8 cellular contexts compared by ENCODE assay signal in genomic region chr20:62407221-62407992, GRCh38. TPM values are rescaled to one million over a fixed set of nuclear protein-coding genes. Genes with fewer than 3 reads are reported as not detected.
DNase-seq lines count a peak whose midpoint lies in the region; ATAC-seq and TF ChIP-seq lines count a peak whose summit lies in the region.

Gene CABLES2 (minus strand): TSS chr20:62407285. CDS start chr20:62407276, 9 bp downstream.

- no peak within 1 kb of the TSS for H3K27ac ChIP-seq in caudate nucleus (ENCODE audit: low read depth, low read length)

- POLR2A ChIA-PET in activated B cell treated with CpG ODN at 0.5 μM for 24 hours (lab: Charles Lee) = interaction anchor here (0.6 to 1.0 kb wide), 3 partner anchors 21 to 407 kb away, joined by 3 to 5 read pairs (median 4); partner anchors contain the start of gene RPS21

- H3K27ac Mint-ChIP-seq in activated B cell treated with CpG ODN at 0.5 μM for 24 hours = peak within 1 kb of the TSS; percentile 86

- H3K4me3 ChIP-seq in AG10803 (ENCODE audit: low read length) = peak within 1 kb of the TSS; percentile 64

- CTCF ChIA-PET in activated B cell treated with CpG ODN at 0.5 μM for 24 hours (lab: Charles Lee) = no interaction called here

- ATAC-seq in GM19023 (IDR thresholded peaks at IDR 0.05; ENCODE audit: unreplicated experiment) (peak; percentile 87), HG03175 (IDR thresholded peaks at IDR 0.05; ENCODE audit: unreplicated experiment) (peak; percentile 89), activated B cell treated with CpG ODN at 0.5 μM for 24 hours (ENCODE audit: low read depth) (peak; percentile 90)

- TF ChIP-seq CTCF in AG10803 (conservative IDR thresholded peaks at IDR 0.05; ENCODE audit: low read length) (no peak), activated B cell treated with CpG ODN at 0.5 μM for 24 hours (IDR thresholded peaks at IDR 0.05) (no peak)

- peak; percentile 93 for DNase-seq in AG10803 (ENCODE audit: low read depth)
- DNase-seq in NCI-H2227 treated with DMSO at 0.1 percent for 48 hours (lab: John Stamatoyannopoulos, UW) = peak; percentile 90
- peak; percentile 90 for DNase-seq in activated B cell treated with CpG ODN at 0.5 μM for 24 hours
- DNase-seq in caudate nucleus (lab: John Stamatoyannopoulos, UW) = peak; percentile 9 to 96 (median 87)
- peak; percentile 96 for DNase-seq in islet precursor cell
- peak; percentile 85 for DNase-seq in stimulated activated CD4-positive, alpha-beta T cell treated with anti-CD3 and anti-CD28 coated beads, Interleukin-12 subunit alpha, Interleukin-12 subunit beta, amount 100 ng/mL, for 24 hours (ENCODE audit: low read depth in 2 of 2)

- H3K27me3 Mint-ChIP-seq in activated B cell treated with CpG ODN at 0.5 μM for 24 hours = no peaks in the 10 kb centered on the region

- H3K4me1 Mint-ChIP-seq in activated B cell treated with CpG ODN at 0.5 μM for 24 hours = peaks cover 36% of the 10 kb centered on the region

- no peaks in the 10 kb centered on the region for H3K9me3 Mint-ChIP-seq in activated B cell treated with CpG ODN at 0.5 μM for 24 hours

- H3K36me3 Mint-ChIP-seq in activated B cell treated with CpG ODN at 0.5 μM for 24 hours (ENCODE audit: low read depth) = no peaks in the 10 kb centered on the region

- intact Hi-C loops in activated B cell treated with CpG ODN at 0.5 μM for 24 hours (cut with micrococcal nuclease) = loop anchor here (1.0 to 2.0 kb wide), 5 partner anchors 20 to 389 kb away; partner anchors contain the start of genes ADRM1, MRGBP and RPS21

- peak within 1 kb of the TSS; percentile 88 for H3K4me3 Mint-ChIP-seq in activated B cell treated with CpG ODN at 0.5 μM for 24 hours

RNA-seq across cellular contexts. Expression of gene CABLES2, which starts in this region (rescaled TPM):
- 6.6 and 7.0 TPM in 2 replicates for total RNA-seq in activated B cell treated with CpG ODN at 0.5 μM for 24 hours
